In genomic region chr21:43332461-43332860, GRCh38 we compare ENCODE assay signal across 15 cellular contexts.
DNase-seq lines count a peak whose midpoint lies in the region; ATAC-seq and TF ChIP-seq lines count a peak whose summit lies in the region.
"Had no signal": no experiment of that assay in that cellular context is flagged by ENCODE, and none has a peak within 500 bp of the region (broad histone marks: within the 10 kb centered on the region; RNA-seq: fewer than 3 reads in every experiment).

No MANE protein-coding gene starts in this region.

- H3K56ac ChIP-seq in IMR-90 (ENCODE audit: extremely low read depth, insufficient read depth, low read length) (peak overlapping the region; percentile 50), H9 (ENCODE audit: insufficient read length, low read depth, low read length) (no peak overlapping the region)

- H2AFZ ChIP-seq in IMR-90 (replicated peaks; ENCODE audit: low read length, poor library complexity) (peak overlapping the region; percentile 78), mesenchymal stem cell (ENCODE audit: low read depth, low read length) (no peak overlapping the region), H9 (ENCODE audit: low read length) (no peak overlapping the region)

- H2BK120ac ChIP-seq in IMR-90 (ENCODE audit: low read depth, low read length): peak overlapping the region; percentile 89
- H2BK120ac ChIP-seq in mesenchymal stem cell (ENCODE audit: low read depth, low read length): peak overlapping the region; percentile 50
- H2BK120ac ChIP-seq in H9 (ENCODE audit: low read depth, low read length, poor library complexity, severe bottlenecking): no peak overlapping the region

- H3K4me2 ChIP-seq in IMR-90 (ENCODE audit: low read depth, low read length) (peak overlapping the region; percentile 68), mesenchymal stem cell (ENCODE audit: low read length, poor library complexity, severe bottlenecking) (no peak overlapping the region), H9 (ENCODE audit: insufficient read depth, insufficient read length, low read length) (no peak overlapping the region)
- H3K4me2 ChIP-seq: KMS-11 had no signal

- DNase-seq in IMR-90 (no peak), mesenchymal stem cell (no peak), H9 (no peak), HEK293T (ENCODE audit: extremely low spot score) (no peak)
- DNase-seq in stimulated activated CD4-positive, alpha-beta T cell treated with anti-CD3 and anti-CD28 coated beads, Interleukin-4, amount 100 ng/mL, for 1 hour: no peak
- DNase-seq: activated CD4-positive, alpha-beta T cell treated with anti-CD3 and anti-CD28 coated beads, Interleukin-2, amount 50 U/mL, for 4 hours; effector CD8-positive, alpha-beta T cell; small intestine; stimulated activated naive CD4-positive, alpha-beta T cell had no signal

- H3K4me3 ChIP-seq in IMR-90 (ENCODE audit: insufficient read depth, low read depth, low read length) (no peak overlapping the region), mesenchymal stem cell (ENCODE audit: insufficient read depth in 1 of 2, low read depth in 1 of 2, low read length in 2 of 2) (no peak overlapping the region)
- H3K4me3 ChIP-seq: BLaER1 treated with 17β-estradiol and CSF1 and Interleukin-3, amounts not matched to agents 10 nM and 100 nM; SK-N-MC had no signal

- H3K4me3 Mint-ChIP-seq in brain: peak overlapping the region in 4 of 5 experiments; percentile 19 to 64 (median 54)
- peak overlapping the region in 1 of 2 experiments; percentile 49; a peak in 1 of 5 replicates for H3K4me3 Mint-ChIP-seq in H9

- H3K9ac ChIP-seq in IMR-90 (ENCODE audit: low read depth, low read length) (peak overlapping the region; percentile 34; the same call in 1 of the 2 replicates), mesenchymal stem cell (ENCODE audit: low read length) (no peak overlapping the region), H9 (ENCODE audit: extremely low read depth, insufficient read length, low read length) (no peak overlapping the region)
- H3K9ac ChIP-seq: BLaER1 treated with 17β-estradiol and CSF1 and Interleukin-3, amounts not matched to agents 10 nM and 100 nM; KMS-11 had no signal

- H3K79me2 ChIP-seq in H9 (ENCODE audit: insufficient read depth, low read length): no peaks in the 10 kb centered on the region

- intact Hi-C loops in IMR-90 (cut with micrococcal nuclease): no loop called here

- POLR2A ChIA-PET in IMR-90 (lab: Charles Lee; ENCODE audit: unreplicated experiment) (no interaction called here), HEK293T (lab: Yijun Ruan, JAX) (no interaction called here)

- ATAC-seq in IMR-90 (ENCODE audit: low read depth) (no peak), HG03460 (IDR thresholded peaks at IDR 0.05; ENCODE audit: unreplicated experiment) (no peak)

- H3K79me1 ChIP-seq in IMR-90 (ENCODE audit: low read depth in 1 of 2, low read length in 2 of 2): peaks cover 0 to 13% of the 10 kb centered on the region in 2 experiments; a peak in 2 of 4 replicates
- H3K79me1 ChIP-seq in mesenchymal stem cell (replicated peaks; ENCODE audit: low read length, poor library complexity, severe bottlenecking): no peaks in the 10 kb centered on the region
- H3K79me1 ChIP-seq in H9 (ENCODE audit: insufficient read depth, low read depth, low read length, poor library complexity, severe bottlenecking): no peaks in the 10 kb centered on the region

- H3K27ac ChIP-seq in IMR-90 (ENCODE audit: insufficient read depth, low read length) (peak overlapping the region; percentile 96), mesenchymal stem cell (ENCODE audit: low read length, poor library complexity, severe bottlenecking) (peak overlapping the region; percentile 98), temporal lobe (ENCODE audit: low read depth, low read length) (peak overlapping the region; percentile 44), H9 (ENCODE audit: insufficient read length, low read depth, low read length) (no peak overlapping the region)
- H3K27ac ChIP-seq: BLaER1 treated with 17β-estradiol and CSF1 and Interleukin-3, amounts not matched to agents 10 nM and 100 nM; KMS-11; SK-N-MC had no signal

- peak overlapping the region; percentile 83 to 95 (median 94) for H3K27ac Mint-ChIP-seq in brain
- H3K27ac Mint-ChIP-seq in H9: no peak overlapping the region; a peak in 1 of 7 replicates

- H3K18ac ChIP-seq in IMR-90 (ENCODE audit: low read depth, low read length) (peak overlapping the region; percentile 84), mesenchymal stem cell (ENCODE audit: low read depth in 1 of 2, low read length in 2 of 2) (peak overlapping the region; percentile 92 to 94), H9 (ENCODE audit: insufficient read length, low read depth, low read length) (no peak overlapping the region)

- peaks cover 23% of the 10 kb centered on the region for H3K4me1 ChIP-seq in IMR-90 (ENCODE audit: control insufficient read depth, insufficient read depth, low read length)
- peaks cover 25% of the 10 kb centered on the region for H3K4me1 ChIP-seq in mesenchymal stem cell (ENCODE audit: control insufficient read depth, insufficient read depth, low read depth, low read length)
- no peaks in the 10 kb centered on the region; the same call in 1 of the 2 replicates for H3K4me1 ChIP-seq in H9 (ENCODE audit: insufficient read depth, low read length)

- H3K27me3 Mint-ChIP-seq in brain: peaks cover 8% of the 10 kb centered on the region
- peaks cover 13% of the 10 kb centered on the region for H3K27me3 Mint-ChIP-seq in H9 (ENCODE audit: low read depth)

- TF ChIP-seq CTCF in IMR-90 (conservative IDR thresholded peaks at IDR 0.05; ENCODE audit: low read depth, low read length) (no peak), brain (conservative IDR thresholded peaks at IDR 0.05) (no peak), H9 (conservative IDR thresholded peaks at IDR 0.05) (no peak)

- peak overlapping the region; percentile 94 for H2BK5ac ChIP-seq in IMR-90 (ENCODE audit: low read depth, low read length, poor library complexity, severe bottlenecking)
- H2BK5ac ChIP-seq in mesenchymal stem cell (ENCODE audit: low read depth, low read length, poor library complexity, severe bottlenecking): peak overlapping the region; percentile 95
- no peak overlapping the region for H2BK5ac ChIP-seq in H9 (ENCODE audit: insufficient read length, low read length)

- no peak overlapping the region for H3T11ph ChIP-seq in H9 (ENCODE audit: low read length)

- TF ChIP-seq RAD21 in IMR-90 (IDR thresholded peaks at IDR 0.05; ENCODE audit: low read length): no peak

- peaks cover 22% of the 10 kb centered on the region for H3K9me1 ChIP-seq in IMR-90 (ENCODE audit: insufficient read depth, low read length)

- H3K36me3 Mint-ChIP-seq in brain: no peaks in the 10 kb centered on the region
- peaks cover 0 to 25% (median 11%) of the 10 kb centered on the region in 3 experiments; a peak in 5 of 7 replicates for H3K36me3 Mint-ChIP-seq in H9 (ENCODE audit: insufficient read depth in 1 of 3, low read depth in 3 of 3)

- H2BK15ac ChIP-seq in IMR-90 (ENCODE audit: low read depth, low read length) (peak overlapping the region; percentile 43; the same call in 2 of the 3 replicates), mesenchymal stem cell (ENCODE audit: low read depth, poor library complexity, severe bottlenecking) (no peak overlapping the region), H9 (ENCODE audit: low read depth, low read length) (no peak overlapping the region)

- H3K36me3 ChIP-seq in IMR-90 (ENCODE audit: control insufficient read depth, insufficient read depth, low read length): no peaks in the 10 kb centered on the region
- no peaks in the 10 kb centered on the region for H3K36me3 ChIP-seq in mesenchymal stem cell (ENCODE audit: control insufficient read depth in 1 of 2, insufficient read depth in 2 of 2, low read depth in 1 of 2, low read length in 2 of 2)
- H3K36me3 ChIP-seq: BLaER1 treated with 17β-estradiol and CSF1 and Interleukin-3, amounts not matched to agents 10 nM and 100 nM had no signal

- H4K5ac ChIP-seq in IMR-90 (ENCODE audit: low read depth, low read length) (peak overlapping the region; percentile 71), H9 (ENCODE audit: insufficient read length, low read depth, low read length) (no peak overlapping the region)

- dilution Hi-C loops in IMR-90 (cut with HindIII; ENCODE audit: low sequenced_read_pairs, unreplicated experiment): no loop called here

- H2AK9ac ChIP-seq in IMR-90 (replicated peaks; ENCODE audit: low read depth, low read length, poor library complexity): peak overlapping the region; percentile 79

- in situ Hi-C loops in IMR-90 (cut with MboI; ENCODE audit: low sequenced_read_pairs): no loop called here

- H3K9me3 ChIP-seq in IMR-90 (ENCODE audit: control insufficient read depth, insufficient read depth, low read length) (no peaks in the 10 kb centered on the region), mesenchymal stem cell (ENCODE audit: control insufficient read depth, low read length) (no peaks in the 10 kb centered on the region), H9 (ENCODE audit: control insufficient read depth, low read depth, low read length) (no peaks in the 10 kb centered on the region)

- no TSS peak for BruUV-seq in IMR-90 (replicated peaks; lab: Mats Ljungman, UMichigan)

- H3K9me3 Mint-ChIP-seq in brain (peaks cover 0 to 14% (median 5%) of the 10 kb centered on the region in 5 experiments), H9 (peaks cover 21 to 24% of the 10 kb centered on the region in 2 experiments; a peak in 4 of 5 replicates)

- H4K91ac ChIP-seq in IMR-90 (ENCODE audit: insufficient read depth, low read depth, low read length) (peak overlapping the region; percentile 91), mesenchymal stem cell (ENCODE audit: low read length) (peak overlapping the region; percentile 78), H9 (ENCODE audit: insufficient read length, low read depth, low read length) (no peak overlapping the region)

- no peak; the same call in 1 of the 2 replicates for TF ChIP-seq POLR2A in IMR-90 (IDR thresholded peaks at IDR 0.05; ENCODE audit: low read depth, low read length)

- H3K4me1 Mint-ChIP-seq in brain (peaks cover 67% of the 10 kb centered on the region), H9 (peaks cover 22 to 29% of the 10 kb centered on the region in 2 experiments)

- H3K27me3 ChIP-seq in IMR-90 (ENCODE audit: control insufficient read depth, insufficient read depth, low read length) (no peaks in the 10 kb centered on the region), mesenchymal stem cell (ENCODE audit: control insufficient read depth in 1 of 2, insufficient read depth in 1 of 2, low read length in 2 of 2) (peaks cover 0 to 5% of the 10 kb centered on the region in 2 experiments), H9 (ENCODE audit: insufficient read depth, low read length) (no peaks in the 10 kb centered on the region)
- H3K27me3 ChIP-seq: BLaER1 treated with 17β-estradiol and CSF1 and Interleukin-3, amounts not matched to agents 10 nM and 100 nM had no signal

- H2BK20ac ChIP-seq in IMR-90 (ENCODE audit: low read depth, low read length): peak overlapping the region; percentile 90
- H2BK20ac ChIP-seq in H9 (ENCODE audit: low read depth, low read length, poor library complexity, severe bottlenecking): no peak overlapping the region

- peak overlapping the region; percentile 83 for H3K14ac ChIP-seq in IMR-90 (replicated peaks; ENCODE audit: low read depth, low read length)
- peak overlapping the region in 1 of 2 experiments; percentile 68 for H3K14ac ChIP-seq in mesenchymal stem cell (ENCODE audit: low read length in 2 of 2)
- no peak overlapping the region for H3K14ac ChIP-seq in H9 (ENCODE audit: insufficient read depth, low read length)

- H2BK12ac ChIP-seq in mesenchymal stem cell (ENCODE audit: low read length in 2 of 2) (peak overlapping the region; percentile 72 to 89), H9 (ENCODE audit: insufficient read length, low read depth, low read length) (no peak overlapping the region)

- H3K23ac ChIP-seq in IMR-90 (ENCODE audit: low read depth, low read length) (peak overlapping the region; percentile 82), mesenchymal stem cell (ENCODE audit: low read length in 2 of 2) (peak overlapping the region in 1 of 2 experiments; percentile 66), H9 (ENCODE audit: insufficient read length, low read depth, low read length) (no peak overlapping the region)

- H3K4ac ChIP-seq in IMR-90 (ENCODE audit: low read depth, low read length) (peak overlapping the region; percentile 98), mesenchymal stem cell (ENCODE audit: low read depth in 1 of 2, low read length in 2 of 2) (peak overlapping the region; percentile 59), H9 (ENCODE audit: low read depth, low read length) (no peak overlapping the region)

- 20% methylated on average over 3 of the region's 8 CpGs; no CpG with 5 or more reads in 1 of the 2 experiments for WGBS in IMR-90 (ENCODE audit: extremely low coverage in 2 of 2, insufficient read length in 1 of 2), 2 experiments
- WGBS in mesenchymal stem cell: 81% methylated on average over 8 of the region's 8 CpGs
- WGBS in H9 (ENCODE audit: extremely low coverage, insufficient read length, low lambda C conversion rate): no CpG with 5 or more reads among the region's 8 CpGs

- H4K8ac ChIP-seq in IMR-90 (ENCODE audit: low read depth in 2 of 2, low read length in 2 of 2) (peak overlapping the region; percentile 48 to 86), mesenchymal stem cell (ENCODE audit: low read length) (peak overlapping the region; percentile 89), H9 (replicated peaks; ENCODE audit: insufficient read length, low read depth, low read length) (no peak overlapping the region)

- H2AK5ac ChIP-seq in IMR-90 (ENCODE audit: low read depth, low read length) (peak overlapping the region; percentile 96), mesenchymal stem cell (ENCODE audit: low read length, severe bottlenecking) (peak overlapping the region; percentile 92), H9 (ENCODE audit: insufficient read length, low read length) (no peak overlapping the region)

- no peaks in the 10 kb centered on the region for H3K23me2 ChIP-seq in H9 (ENCODE audit: insufficient read length, low read depth, low read length, poor library complexity, severe bottlenecking)

- H4K20me1 ChIP-seq in IMR-90 (ENCODE audit: insufficient read depth, low read length) (no peaks in the 10 kb centered on the region), H9 (ENCODE audit: control insufficient read depth, insufficient read depth, insufficient read length) (peaks cover 2% of the 10 kb centered on the region)

- CTCF ChIA-PET in IMR-90 (lab: Yijun Ruan, JAX): no interaction called here
- CTCF ChIA-PET in HEK293T (lab: Yijun Ruan, JAX): no interaction called here

Comparison
In these comparisons a context has a peak if more than half of its experiments do, and no peak if none do; other contexts are left out.
1. H3K27ac Mint-ChIP-seq: peak in brain (5 of 5); none in H9 (0 of 3).